ENCODE assay signal across 23 cellular contexts in the genomic region with DNA sequence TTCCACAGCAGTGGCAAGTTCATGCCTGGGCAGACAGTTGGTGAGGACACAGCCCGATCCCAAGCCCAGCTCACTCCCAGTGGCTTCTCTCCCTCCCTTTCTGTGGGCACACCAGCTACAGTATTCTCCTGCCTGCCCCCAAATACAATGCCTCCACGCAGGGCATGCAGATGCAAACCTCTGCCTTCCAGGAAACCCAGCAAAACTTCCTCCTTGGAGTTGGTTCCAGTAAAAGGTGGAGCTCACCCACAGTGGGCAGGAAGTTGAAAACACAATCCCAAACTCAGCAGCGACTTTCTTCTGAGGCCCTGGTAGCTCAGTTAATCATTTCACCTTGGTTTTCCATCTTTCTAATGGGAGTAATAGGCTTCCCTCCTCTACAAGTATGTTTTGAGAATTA.
DNase-seq lines count a peak whose midpoint lies in the region; ATAC-seq and TF ChIP-seq lines count a peak whose summit lies in the region.
"Had no signal": no experiment of that assay in that cellular context is flagged by ENCODE, and none has a peak within 500 bp of the region (broad histone marks: within the 10 kb centered on the region; RNA-seq: fewer than 3 reads in every experiment).

No MANE protein-coding gene starts in this region.

- TF ChIP-seq POLR2A in stomach (IDR thresholded peaks at IDR 0.05): no peak

- H3K9ac ChIP-seq in colonic mucosa (ENCODE audit: low read depth in 2 of 2, low read length in 2 of 2): peak overlapping the region; percentile 13 to 52

- H3K4me3 ChIP-seq in colonic mucosa: no peak overlapping the region
- H3K4me3 ChIP-seq in lower lobe of right lung: no peak overlapping the region
- H3K4me3 ChIP-seq in stomach: no peak overlapping the region
- H3K4me3 ChIP-seq: ascending aorta had no signal

- H3K9me3 ChIP-seq in colonic mucosa: no peaks in the 10 kb centered on the region
- no peaks in the 10 kb centered on the region for H3K9me3 ChIP-seq in lower lobe of right lung
- H3K9me3 ChIP-seq in stomach: no peaks in the 10 kb centered on the region
- H3K9me3 ChIP-seq: ascending aorta had no signal

- H3K27ac ChIP-seq in colonic mucosa (peak overlapping the region; percentile 76), lower lobe of right lung (peak overlapping the region; percentile 60), stomach (peak overlapping the region; percentile 11 to 81 (median 66))
- H3K27ac ChIP-seq: ascending aorta had no signal

- ATAC-seq in lower lobe of right lung: no peak
- ATAC-seq: left lobe of liver; natural killer cell treated with Interleukin-12 subunit alpha and Interleukin-12 subunit beta and Interleukin-15 and Interleukin-18, amount 100 ng/mL, for 72 hours had no signal

- WGBS in stomach, 5 donors: 44 to 57% (median 49%) methylated on average over 3 of the region's 3 CpGs

- intact Hi-C loops in colonic mucosa (cut with DNase I) (no loop called here), lower lobe of right lung (cut with DNase I) (no loop called here), stomach (cut with DNase I; ENCODE audit: low total_unique reads) (loop anchor here (5.0 kb wide), 1 partner anchor 560 kb away; no protein-coding TSS in a partner anchor)

- H3K27me3 ChIP-seq in colonic mucosa (no peaks in the 10 kb centered on the region), lower lobe of right lung (ENCODE audit: low read depth) (no peaks in the 10 kb centered on the region), stomach (no peaks in the 10 kb centered on the region)
- H3K27me3 ChIP-seq: ascending aorta had no signal

- no peaks in the 10 kb centered on the region for H3K36me3 ChIP-seq in colonic mucosa
- no peaks in the 10 kb centered on the region for H3K36me3 ChIP-seq in lower lobe of right lung
- no peaks in the 10 kb centered on the region for H3K36me3 ChIP-seq in stomach
- H3K36me3 ChIP-seq: ascending aorta had no signal

- no peak for TF ChIP-seq EP300 in stomach (IDR thresholded peaks at IDR 0.05)

- peaks cover 12% of the 10 kb centered on the region for H3K4me1 ChIP-seq in colonic mucosa
- H3K4me1 ChIP-seq in lower lobe of right lung: peaks cover 69% of the 10 kb centered on the region
- H3K4me1 ChIP-seq in stomach: peaks cover 15 to 75% (median 52%) of the 10 kb centered on the region in 4 donors
- H3K4me1 ChIP-seq: ascending aorta had no signal

- peak; percentile 27 for DNase-seq in OCI-M1 (lab: John Stamatoyannopoulos, UW)
- no peak for DNase-seq in colonic mucosa
- DNase-seq in lower lobe of right lung: no peak
- DNase-seq in stomach: no peak
- DNase-seq in central memory CD4-positive, alpha-beta T cell: no peak
- DNase-seq in GM10266 (ENCODE audit: extremely low spot score): no peak
- no peak for DNase-seq in NCI-H1436 (lab: John Stamatoyannopoulos, UW)
- DNase-seq: activated CD4-positive, alpha-beta T cell treated with anti-CD3 and anti-CD28 coated beads, Interleukin-2, amount 50 U/mL, for 1 hour; activated naive CD4-positive, alpha-beta T cell treated with anti-CD3 and anti-CD28 coated beads, Interleukin-2, amount 50 U/mL, for 16 hours; C1 segment of cervical spinal cord; caudate nucleus; DND-41; foreskin fibroblast; H7; KG1; midbrain; NCI-H1694 treated with DMSO at 0.1 percent for 48 hours; NCI-H2227 treated with DMSO at 0.1 percent for 48 hours; right cardiac atrium; RPMI8226 had no signal

- no peak for TF ChIP-seq CTCF in colonic mucosa (IDR thresholded peaks at IDR 0.05)
- TF ChIP-seq CTCF in lower lobe of right lung (IDR thresholded peaks at IDR 0.05): no peak
- TF ChIP-seq CTCF in stomach (IDR thresholded peaks at IDR 0.05): no peak
- TF ChIP-seq CTCF in GM10266 (IDR thresholded peaks at IDR 0.05; ENCODE audit: control insufficient read depth, insufficient read depth, low read depth, missing control alignments): no peak
